18 cellular contexts compared by ENCODE assay signal in genomic region chr20:44301285-44301684, GRCh38. TPM values are rescaled to one million over a fixed set of nuclear protein-coding genes. Genes with fewer than 3 reads are reported as not detected.
DNase-seq lines count a peak whose midpoint lies in the region; ATAC-seq and TF ChIP-seq lines count a peak whose summit lies in the region.
"Had no signal": no experiment of that assay in that cellular context is flagged by ENCODE, and none has a peak within 500 bp of the region (broad histone marks: within the 10 kb centered on the region; RNA-seq: fewer than 3 reads in every experiment).

No MANE protein-coding gene starts in this region.

- no peaks in the 10 kb centered on the region for H4K20me1 ChIP-seq in hepatocyte (ENCODE audit: insufficient read depth, poor library complexity, severe bottlenecking)

- no peaks in the 10 kb centered on the region for H3K4me1 Mint-ChIP-seq in stimulated activated effector memory CD8-positive, alpha-beta T cell treated with anti-CD3 and anti-CD28 coated beads, Interleukin-12 subunit alpha, Interleukin-12 subunit beta, amount 100 ng/mL, for 72 hours
- H3K4me1 Mint-ChIP-seq: GM23338 had no signal

- peak overlapping the region; percentile 56 for H3K27ac ChIP-seq in cardiac muscle cell
- peak overlapping the region; percentile 67; the same call in 1 of the 2 replicates for H3K27ac ChIP-seq in C4-2B
- peak overlapping the region; percentile 87 for H3K27ac ChIP-seq in hepatocyte
- no peak overlapping the region for H3K27ac ChIP-seq in aorta (ENCODE audit: low read depth in 1 of 2, low read length in 2 of 2)
- H3K27ac ChIP-seq: BLaER1 had no signal

- H3K4me3 Mint-ChIP-seq in stimulated activated effector memory CD8-positive, alpha-beta T cell treated with anti-CD3 and anti-CD28 coated beads, Interleukin-12 subunit alpha, Interleukin-12 subunit beta, amount 100 ng/mL, for 72 hours: no peak overlapping the region
- H3K4me3 Mint-ChIP-seq: CD8-positive, alpha-beta T cell; GM23338 had no signal

- no peaks in the 10 kb centered on the region for H3K9me3 ChIP-seq in cardiac muscle cell (ENCODE audit: low read depth)
- H3K9me3 ChIP-seq in hepatocyte (ENCODE audit: low read depth): no peaks in the 10 kb centered on the region
- H3K9me3 ChIP-seq in aorta (ENCODE audit: control insufficient read depth, low read length): no peaks in the 10 kb centered on the region
- H3K9me3 ChIP-seq: A549, BLaER1 had no signal

- peaks cover 28% of the 10 kb centered on the region for H3K4me1 ChIP-seq in cardiac muscle cell (ENCODE audit: low read depth)
- H3K4me1 ChIP-seq in hepatocyte (ENCODE audit: insufficient read depth): peaks cover 20% of the 10 kb centered on the region
- H3K4me1 ChIP-seq in aorta (ENCODE audit: control insufficient read depth in 1 of 2, insufficient read depth in 2 of 2, low read length in 2 of 2): no peaks in the 10 kb centered on the region
- H3K4me1 ChIP-seq: BLaER1 had no signal

- H3K9me2 ChIP-seq in hepatocyte (replicated peaks; ENCODE audit: insufficient read depth): no peaks in the 10 kb centered on the region

- H3K27ac Mint-ChIP-seq in stimulated activated effector memory CD8-positive, alpha-beta T cell treated with anti-CD3 and anti-CD28 coated beads, Interleukin-12 subunit alpha, Interleukin-12 subunit beta, amount 100 ng/mL, for 72 hours: peak overlapping the region; percentile 30
- H3K27ac Mint-ChIP-seq: CD8-positive, alpha-beta T cell; GM23338 had no signal

- ATAC-seq in Right ventricle myocardium inferior (no peak), aorta (ENCODE audit: low FRiP score) (no peak), HG02642 (IDR thresholded peaks at IDR 0.05; ENCODE audit: poor library complexity, unreplicated experiment) (no peak)
- ATAC-seq in stimulated activated effector memory CD8-positive, alpha-beta T cell treated with anti-CD3 and anti-CD28 coated beads, Interleukin-12 subunit alpha, Interleukin-12 subunit beta, amount 100 ng/mL, for 72 hours: no peak
- ATAC-seq: CD8-positive, alpha-beta T cell; GM23338 had no signal

- H3K36me3 ChIP-seq in cardiac muscle cell (no peaks in the 10 kb centered on the region), hepatocyte (replicated peaks; ENCODE audit: insufficient read depth, low read depth) (no peaks in the 10 kb centered on the region), aorta (ENCODE audit: control insufficient read depth in 1 of 2, insufficient read depth in 2 of 2, low read length in 1 of 2) (peaks cover 0 to 2% of the 10 kb centered on the region in 2 donors)

- H2AFZ ChIP-seq in hepatocyte: no peak overlapping the region
- H2AFZ ChIP-seq: GM23338 had no signal

- no peaks in the 10 kb centered on the region for H3K36me3 Mint-ChIP-seq in stimulated activated effector memory CD8-positive, alpha-beta T cell treated with anti-CD3 and anti-CD28 coated beads, Interleukin-12 subunit alpha, Interleukin-12 subunit beta, amount 100 ng/mL, for 72 hours

- no peaks in the 10 kb centered on the region for H3K9me3 Mint-ChIP-seq in stimulated activated effector memory CD8-positive, alpha-beta T cell treated with anti-CD3 and anti-CD28 coated beads, Interleukin-12 subunit alpha, Interleukin-12 subunit beta, amount 100 ng/mL, for 72 hours
- H3K9me3 Mint-ChIP-seq: CD8-positive, alpha-beta T cell; GM23338 had no signal

- no peak overlapping the region for H3K4me3 ChIP-seq in cardiac muscle cell
- H3K4me3 ChIP-seq in hepatocyte: no peak overlapping the region
- no peak overlapping the region for H3K4me3 ChIP-seq in aorta (ENCODE audit: low read length in 2 of 2)
- H3K4me3 ChIP-seq: A549, BLaER1, GM23338 had no signal

- H3K4me2 ChIP-seq in hepatocyte: no peak overlapping the region
- H3K4me2 ChIP-seq: BLaER1, GM23338 had no signal

- intact Hi-C loops in Right ventricle myocardium inferior (cut with DNase I) (loop anchor here (10.0 kb wide), 1 partner anchor 186 kb away; no protein-coding TSS in a partner anchor), aorta (cut with DNase I) (no loop called here)

- H3K79me2 ChIP-seq in hepatocyte: peaks cover 12% of the 10 kb centered on the region

- DNase-seq in cardiac muscle cell (ENCODE audit: low read depth in 1 of 2, low spot score in 1 of 2) (no peak), Right ventricle myocardium inferior (ENCODE audit: missing footprints) (no peak), hepatocyte (ENCODE audit: low spot score) (no peak), DMS153 (lab: John Stamatoyannopoulos, UW) (no peak), aorta (no peak)
- no peak for DNase-seq in stimulated activated effector memory CD8-positive, alpha-beta T cell treated with anti-CD3 and anti-CD28 coated beads, Interleukin-12 subunit alpha, Interleukin-12 subunit beta, amount 100 ng/mL, for 72 hours (ENCODE audit: low spot score in 2 of 2)
- DNase-seq: AML-193; CD8-positive, alpha-beta T cell; DMS 273 treated with DMSO at 0.1 percent for 48 hours; DMS79; GDM1; HCEC 1CT had no signal

- no peaks in the 10 kb centered on the region for H3K27me3 ChIP-seq in cardiac muscle cell
- no peaks in the 10 kb centered on the region for H3K27me3 ChIP-seq in hepatocyte
- H3K27me3 ChIP-seq in aorta (ENCODE audit: control insufficient read depth in 1 of 2, insufficient read depth in 2 of 2, low read length in 1 of 2): no peaks in the 10 kb centered on the region
- H3K27me3 ChIP-seq: BLaER1 had no signal

- no peak for TF ChIP-seq CTCF in cardiac muscle cell (IDR thresholded peaks at IDR 0.05; ENCODE audit: low read depth, low read length)
- no peak for TF ChIP-seq CTCF in C4-2B (conservative IDR thresholded peaks at IDR 0.05)
- no peak for TF ChIP-seq CTCF in hepatocyte (IDR thresholded peaks at IDR 0.05; ENCODE audit: poor library complexity)

RNA-seq across cellular contexts. Expression of gene FITM2, which starts 9.7 kb away (rescaled TPM):
- total RNA-seq in cardiac muscle cell: 11.9 and 15.2 TPM in 2 replicates
- 11.6 and 12.9 TPM in 2 replicates for polyA plus RNA-seq in cardiac muscle cell
- 149 TPM for total RNA-seq in Right ventricle myocardium inferior
- total RNA-seq in hepatocyte: 6.7 and 6.8 TPM in 2 replicates
- 2.3 and 4.6 TPM in 2 replicates for polyA plus RNA-seq in hepatocyte
- total RNA-seq in aorta: 1 to 10 TPM; 6.6 TPM
- 1 to 10 TPM; 2.9 to 3.6 TPM for polyA plus RNA-seq in aorta

RNA-seq across cellular contexts. Expression of gene R3HDML, which starts 35.6 kb away (rescaled TPM):
- total RNA-seq in cardiac muscle cell: not detected in 2 replicates
- not detected in 2 replicates for polyA plus RNA-seq in cardiac muscle cell
- not detected for total RNA-seq in Right ventricle myocardium inferior
- 0.23 TPM in 1 of 2 replicates, not detected in the other for total RNA-seq in hepatocyte
- 0.21 TPM in 1 of 2 replicates, not detected in the other for polyA plus RNA-seq in hepatocyte
- not detected for total RNA-seq in aorta
- polyA plus RNA-seq in aorta: not detected
- total RNA-seq: CD8-positive, alpha-beta T cell; Daoy; GM23338 had no signal
- polyA plus RNA-seq: GM23338 had no signal

RNA-seq across cellular contexts. Expression of gene GDAP1L1, which starts 54.2 kb away (rescaled TPM):
- total RNA-seq in cardiac muscle cell (3.9 and 5.2 TPM in 2 replicates), Right ventricle myocardium inferior (0.38 TPM), hepatocyte (0.48 and 2.2 TPM in 2 replicates), aorta (not detected)
- polyA plus RNA-seq in cardiac muscle cell (0.86 and 5.5 TPM in 2 replicates), hepatocyte (0.57 and 0.77 TPM in 2 replicates), aorta (not detected)
- total RNA-seq: CD8-positive, alpha-beta T cell had no signal

RNA-seq across cellular contexts. Expression of gene HNF4A, which starts 54.2 kb away (rescaled TPM):
- 0.09 TPM in 1 of 2 replicates, not detected in the other for total RNA-seq in cardiac muscle cell
- polyA plus RNA-seq in cardiac muscle cell: not detected in 2 replicates
- not detected for total RNA-seq in Right ventricle myocardium inferior
- 66.7 and 88.0 TPM in 2 replicates for total RNA-seq in hepatocyte
- 27.9 and 38.2 TPM in 2 replicates for polyA plus RNA-seq in hepatocyte
- total RNA-seq in aorta: not detected
- polyA plus RNA-seq in aorta: 10 to 100 TPM in 1 of 2 donors, under 1 TPM in 1; 0.05 to 11.8 TPM
- total RNA-seq: CD8-positive, alpha-beta T cell; Daoy; GM23338 had no signal
- polyA plus RNA-seq: GM23338 had no signal

Comparison
In these comparisons a context has a peak if more than half of its experiments do, and no peak if none do; other contexts are left out.
1. H3K27ac ChIP-seq: peak in cardiac muscle cell (single experiment), C4-2B (single experiment) and hepatocyte (single experiment); none in aorta (0 of 2).